ENCODE assay signal across 18 cellular contexts in the genomic region with DNA sequence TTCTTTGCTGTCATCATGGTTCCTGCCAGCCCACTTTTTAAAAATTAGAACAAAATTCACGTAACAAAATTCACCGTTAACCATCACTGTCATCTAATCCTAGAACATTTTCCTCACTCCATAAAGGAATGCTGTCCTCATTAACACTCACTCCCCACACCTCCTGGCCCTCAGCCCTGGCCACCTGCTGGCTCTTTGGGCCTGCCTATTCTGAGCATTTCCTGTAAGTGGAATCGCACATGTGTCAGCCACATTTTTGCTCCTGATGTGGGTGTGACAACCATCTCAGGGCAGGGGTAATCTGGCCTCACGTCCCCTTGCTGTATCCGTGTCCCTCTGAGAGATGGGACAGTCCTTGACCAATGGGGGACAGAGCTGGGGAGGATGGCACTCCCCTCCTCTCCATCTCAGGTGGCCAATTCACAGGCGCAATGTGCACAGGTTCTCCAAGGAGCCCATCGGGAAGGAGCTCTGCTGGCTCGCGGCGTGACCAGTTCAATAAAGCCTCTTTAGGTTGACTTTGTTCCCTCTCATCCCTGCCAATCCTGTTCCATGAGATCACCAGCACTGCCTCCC.
"Had no signal": no experiment of that assay in that cellular context is flagged by ENCODE, and none has a peak within 500 bp of the region (broad histone marks: within the 10 kb centered on the region; RNA-seq: fewer than 3 reads in every experiment).

No MANE protein-coding gene starts in this region.

- H3K9me3 Mint-ChIP-seq: activated B cell treated with CpG ODN at 0.5 μM for 24 hours; activated CD4-positive, alpha-beta T cell treated with anti-CD3 and anti-CD28 coated beads, Interleukin-2, amount 10 ng/mL, durations not matched to agents 24 days and 14 days; activated T-cell treated with anti-CD3 and anti-CD28 coated beads, Interleukin-2, amount 50 U/mL, for 4 hours; mesothelial cell of epicardium; stimulated activated naive CD8-positive, alpha-beta T cell treated with anti-CD3 and anti-CD28 coated beads, Interleukin-15, amount 100 ng/mL, for 72 hours had no signal

- H3K36me3 ChIP-seq: breast epithelium, gastroesophageal sphincter had no signal

- H3K27ac ChIP-seq: testis had no signal

- H3K36me3 Mint-ChIP-seq: mesothelial cell of epicardium, naive B cell had no signal

- H3K27me3 Mint-ChIP-seq: activated B cell treated with CpG ODN at 0.5 μM for 24 hours; activated CD4-positive, alpha-beta T cell treated with anti-CD3 and anti-CD28 coated beads, Interleukin-2, amount 10 ng/mL, durations not matched to agents 24 days and 14 days; stimulated activated naive CD8-positive, alpha-beta T cell treated with anti-CD3 and anti-CD28 coated beads, Interleukin-15, amount 100 ng/mL, for 72 hours had no signal

- H3K27me3 ChIP-seq: breast epithelium, gastroesophageal sphincter, testis had no signal

- H3K4me3 Mint-ChIP-seq: activated B cell treated with CpG ODN at 0.5 μM for 24 hours; activated CD4-positive, alpha-beta T cell treated with anti-CD3 and anti-CD28 coated beads, Interleukin-2, amount 10 ng/mL, durations not matched to agents 24 days and 14 days; activated T-cell treated with anti-CD3 and anti-CD28 coated beads, Interleukin-2, amount 50 U/mL, for 4 hours; mesothelial cell of epicardium; naive B cell; stimulated activated naive CD8-positive, alpha-beta T cell treated with anti-CD3 and anti-CD28 coated beads, Interleukin-15, amount 100 ng/mL, for 72 hours; T-helper 1 cell treated with Interleukin-12 subunit alpha and Interleukin-12 subunit beta and Interleukin-4 antibody, amounts not matched to agents 30 μg/mL and 1 μg/mL, for 36 hours had no signal

- H3K27ac Mint-ChIP-seq: activated B cell treated with CpG ODN at 0.5 μM for 24 hours; activated CD4-positive, alpha-beta T cell treated with anti-CD3 and anti-CD28 coated beads, Interleukin-2, amount 10 ng/mL, durations not matched to agents 24 days and 14 days; mesothelial cell of epicardium; T-helper 1 cell treated with Interleukin-12 subunit alpha and Interleukin-12 subunit beta and Interleukin-4 antibody, amounts not matched to agents 30 μg/mL and 1 μg/mL, for 36 hours had no signal

- H3K4me3 ChIP-seq: breast epithelium, gastroesophageal sphincter, testis had no signal

- ATAC-seq: activated T-cell treated with anti-CD3 and anti-CD28 coated beads, Interleukin-2, amount 50 U/mL, for 4 hours; gastroesophageal sphincter; left ventricle myocardium superior; SK-N-SH treated with all-trans-retinoic acid at 6 μM for 48 hours; stimulated activated naive CD8-positive, alpha-beta T cell treated with anti-CD3 and anti-CD28 coated beads, Interleukin-15, amount 100 ng/mL, for 72 hours had no signal

- H3K4me1 Mint-ChIP-seq: activated B cell treated with CpG ODN at 0.5 μM for 24 hours; activated CD4-positive, alpha-beta T cell treated with anti-CD3 and anti-CD28 coated beads, Interleukin-2, amount 10 ng/mL, durations not matched to agents 24 days and 14 days; naive B cell; stimulated activated naive CD8-positive, alpha-beta T cell treated with anti-CD3 and anti-CD28 coated beads, Interleukin-15, amount 100 ng/mL, for 72 hours had no signal

- H3K4me1 ChIP-seq: breast epithelium had no signal

- H3K9me3 ChIP-seq: breast epithelium, gastroesophageal sphincter, testis had no signal

- DNase-seq: activated B cell treated with CpG ODN at 0.5 μM for 24 hours; activated CD4-positive, alpha-beta T cell treated with anti-CD3 and anti-CD28 coated beads, Interleukin-2, amount 10 ng/mL, durations not matched to agents 24 days and 14 days; activated effector memory CD4-positive, alpha-beta T cell treated with anti-CD3 and anti-CD28 coated beads, Interleukin-2, amount 50 U/mL, for 16 hours; activated T-cell treated with anti-CD3 and anti-CD28 coated beads, Interleukin-2, amount 50 U/mL, for 4 hours; aorta; effector CD4-positive, alpha-beta T cell; kidney; left ventricle myocardium superior; naive B cell; occipital lobe; stimulated activated CD4-positive, alpha-beta T cell treated with anti-CD3 and anti-CD28 coated beads, Interleukin-4, amount 100 ng/mL, for 4 hours; stimulated activated naive CD8-positive, alpha-beta T cell treated with anti-CD3 and anti-CD28 coated beads, Interleukin-15, amount 100 ng/mL, for 72 hours; testis had no signal
